In genomic region chr9:115877852-115878450, GRCh38 we compare ENCODE assay signal across 18 cellular contexts.
DNase-seq lines count a peak whose midpoint lies in the region; TF ChIP-seq lines count a peak whose summit lies in the region.
"Had no signal": no experiment of that assay in that cellular context is flagged by ENCODE, and none has a peak within 500 bp of the region (broad histone marks: within the 10 kb centered on the region; RNA-seq: fewer than 3 reads in every experiment).

No MANE protein-coding gene starts in this region.

- peak; percentile 18 for TF ChIP-seq CTCF in endodermal cell (conservative IDR thresholded peaks at IDR 0.05)
- no peak for TF ChIP-seq CTCF in osteocyte (IDR thresholded peaks at IDR 0.05)
- TF ChIP-seq CTCF in Calu3 (IDR thresholded peaks at IDR 0.05; ENCODE audit: unreplicated experiment) = no peak

- H3K9me3 Mint-ChIP-seq in endodermal cell (peaks cover 14% of the 10 kb centered on the region), osteocyte (ENCODE audit: unreplicated experiment) (peaks cover 28% of the 10 kb centered on the region), Calu3 (ENCODE audit: low read depth, unreplicated experiment) (peaks cover 11% of the 10 kb centered on the region)

- in situ Hi-C loops in KBM-7 (cut with MboI; ENCODE audit: low pct_unique_long_range_greater_than_20kb, low sequenced_read_pairs) = no loop called here

- H3K27ac Mint-ChIP-seq in endodermal cell (no peak overlapping the region), osteocyte (ENCODE audit: unreplicated experiment) (peak overlapping the region; percentile 35), Calu3 (ENCODE audit: unreplicated experiment) (no peak overlapping the region)
- H3K27ac Mint-ChIP-seq: CD14-positive monocyte had no signal

- no peaks in the 10 kb centered on the region for H3K9me3 ChIP-seq in endodermal cell (ENCODE audit: control insufficient read depth, low read length)

- H3K4me3 ChIP-seq in endodermal cell (ENCODE audit: low read length) = no peak overlapping the region
- H3K4me3 ChIP-seq: PC-9 had no signal

- BruUV-seq in Calu3 (replicated peaks; lab: Mats Ljungman, UMichigan) = no TSS peak

- H3K9ac ChIP-seq in endodermal cell (ENCODE audit: extremely low read depth, low read length, poor library complexity, severe bottlenecking) = no peak overlapping the region

- no peaks in the 10 kb centered on the region for H3K36me3 Mint-ChIP-seq in endodermal cell (ENCODE audit: low read depth)
- H3K36me3 Mint-ChIP-seq in osteocyte (ENCODE audit: unreplicated experiment) = peaks cover 22% of the 10 kb centered on the region
- H3K36me3 Mint-ChIP-seq in Calu3 (ENCODE audit: insufficient read depth, unreplicated experiment) = no peaks in the 10 kb centered on the region
- H3K36me3 Mint-ChIP-seq: CD14-positive monocyte had no signal

- H3K27me3 ChIP-seq in endodermal cell (ENCODE audit: control insufficient read depth, insufficient read depth, low read length, poor library complexity, severe bottlenecking) = no peaks in the 10 kb centered on the region

- no peaks in the 10 kb centered on the region for H3K36me3 ChIP-seq in endodermal cell (ENCODE audit: control insufficient read depth, insufficient read depth, low read length)

- intact Hi-C loops in Calu3 (cut with micrococcal nuclease; ENCODE audit: unreplicated experiment) = no loop called here

- WGBS in endodermal cell (ENCODE audit: insufficient coverage in 1 of 2, insufficient read length in 1 of 2), 2 experiments = 89 to 100% methylated on average over 1 to 3 of the region's 3 CpGs

- H3K4me3 Mint-ChIP-seq in endodermal cell = no peak overlapping the region
- H3K4me3 Mint-ChIP-seq in osteocyte (ENCODE audit: unreplicated experiment) = no peak overlapping the region
- no peak overlapping the region for H3K4me3 Mint-ChIP-seq in Calu3 (ENCODE audit: low read depth, unreplicated experiment)
- H3K4me3 Mint-ChIP-seq: CD14-positive monocyte had no signal

- H3K4me1 Mint-ChIP-seq in endodermal cell (peaks cover 7% of the 10 kb centered on the region), osteocyte (ENCODE audit: unreplicated experiment) (peaks cover 30% of the 10 kb centered on the region), Calu3 (ENCODE audit: low read depth, unreplicated experiment) (no peaks in the 10 kb centered on the region)
- H3K4me1 Mint-ChIP-seq: CD14-positive monocyte had no signal

- no peak overlapping the region for H3K27ac ChIP-seq in endodermal cell (ENCODE audit: low read depth, low read length)
- H3K27ac ChIP-seq: HL-60, PC-9 had no signal

- H3K27me3 Mint-ChIP-seq in endodermal cell (ENCODE audit: insufficient read depth) (no peaks in the 10 kb centered on the region), osteocyte (ENCODE audit: unreplicated experiment) (no peaks in the 10 kb centered on the region), Calu3 (ENCODE audit: unreplicated experiment) (no peaks in the 10 kb centered on the region)

- CTCF ChIA-PET in Calu3 (lab: Charles Lee) = no interaction called here

- H3K4me1 ChIP-seq in endodermal cell (ENCODE audit: control insufficient read depth, insufficient read depth, low read length) = no peaks in the 10 kb centered on the region

- DNase-seq in H4 (ENCODE audit: low spot score) (peak; percentile 5), RPMI7951 (ENCODE audit: low read depth) (peak; percentile 22), endodermal cell (no peak), osteocyte (ENCODE audit: extremely low spot score, unreplicated experiment) (no peak), Calu3 (no peak), KBM-7 (no peak), NCI-H226 (no peak)
- DNase-seq: AML-193, DMS153, EL, H7, NCI-H1436 treated with DMSO at 0.1 percent for 48 hours, NCI-H2029 treated with DMSO at 0.1 percent for 48 hours, NCI-H510A treated with DMSO at 0.1 percent for 48 hours, NCI-H82, PC-9 had no signal

Comparison
In these comparisons a context has a peak if more than half of its experiments do, and no peak if none do; other contexts are left out.
1. DNase-seq: peak in H4 (single experiment) and RPMI7951 (single experiment); none in endodermal cell (single experiment), osteocyte (single experiment), Calu3 (single experiment), KBM-7 (single experiment) and NCI-H226 (single experiment).